ENCODE assay signal across 23 cellular contexts in the genomic region with DNA sequence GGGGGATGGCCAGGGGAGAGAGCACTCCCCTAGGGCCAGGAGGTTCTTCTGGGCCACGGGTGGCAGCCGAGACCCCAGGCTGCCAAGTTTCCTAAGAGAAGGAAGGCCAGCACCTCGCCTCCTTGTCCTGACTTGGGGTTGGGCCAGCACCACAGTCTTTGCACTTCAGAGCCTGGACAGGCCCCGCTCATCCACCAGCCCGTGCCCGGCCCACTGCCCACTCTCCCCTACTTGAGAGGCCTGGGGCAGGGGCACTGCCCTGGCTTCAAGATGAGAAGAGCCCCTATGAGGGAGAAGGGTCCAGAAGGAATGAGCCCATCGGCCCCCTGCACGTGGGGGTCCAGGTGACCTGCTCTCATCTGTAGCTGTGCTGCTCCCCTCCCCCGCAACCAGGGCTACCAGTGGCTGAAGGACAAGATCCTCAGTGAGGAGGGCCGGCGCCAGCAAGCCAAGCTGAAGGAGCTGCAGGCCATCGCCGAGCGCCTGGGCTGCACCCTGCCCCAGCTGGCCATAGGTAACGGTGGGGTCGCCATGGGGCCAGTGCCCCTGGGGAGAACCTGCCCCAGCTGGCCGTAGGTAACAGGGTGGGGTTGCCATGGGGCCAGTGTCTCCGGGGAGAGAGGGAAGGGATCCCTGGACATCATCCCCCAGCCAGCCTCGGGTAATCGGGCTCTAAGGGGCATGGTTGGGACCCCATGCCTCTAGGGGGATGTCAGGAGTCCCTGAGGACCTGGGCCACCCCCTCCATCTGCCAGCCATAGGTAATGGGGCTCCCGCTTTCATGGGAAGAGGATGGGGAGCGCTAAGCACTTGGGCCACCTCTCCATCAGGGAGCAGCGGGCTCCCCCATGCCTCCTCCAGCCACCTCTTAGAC.
"Had no signal": no experiment of that assay in that cellular context is flagged by ENCODE, and none has a peak within 500 bp of the region (broad histone marks: within the 10 kb centered on the region; RNA-seq: fewer than 3 reads in every experiment).

No MANE protein-coding gene starts in this region.

- H3K4me1 ChIP-seq: ascending aorta, parathyroid adenoma had no signal

- DNase-seq: activated effector memory CD4-positive, alpha-beta T cell treated with Interleukin-2 at 50 U/mL for 16 hours; activated naive CD4-positive, alpha-beta T cell treated with anti-CD3 and anti-CD28 coated beads, Interleukin-2, amount 10 ng/mL, durations not matched to agents 7 days and 5 days; activated T-cell treated with anti-CD3 and anti-CD28 coated beads, Interleukin-2, amount 50 U/mL, for 72 hours; brain microvascular endothelial cell; central memory CD4-positive, alpha-beta T cell; effector memory CD8-positive, alpha-beta T cell; foreskin melanocyte; mesendoderm; nucleus accumbens; stimulated activated CD4-positive, alpha-beta T cell treated with anti-CD3 and anti-CD28 coated beads, Interleukin-2, amount 100 ng/mL, for 48 hours; stimulated activated CD8-positive, alpha-beta memory T cell treated with anti-CD3 and anti-CD28 coated beads, Interleukin-4, amount 100 ng/mL, for 48 hours; stimulated activated naive CD4-positive, alpha-beta T cell; T-cell; WERI-Rb-1 had no signal

- H3K27me3 ChIP-seq: ascending aorta, hepatocyte, vagina had no signal

- H3K36me3 ChIP-seq: ascending aorta, brain microvascular endothelial cell, thoracic aorta, vagina had no signal

- H3K27ac ChIP-seq: ascending aorta, brain microvascular endothelial cell, hepatocyte, parathyroid adenoma, thoracic aorta, WERI-Rb-1 had no signal

- H3K9me3 ChIP-seq: ascending aorta, mucosa of descending colon, thoracic aorta, vagina had no signal

- ATAC-seq: activated T-cell treated with anti-CD3 and anti-CD28 coated beads, Interleukin-2, amount 50 U/mL, for 72 hours; effector memory CD8-positive, alpha-beta T cell; esophagus mucosa; mucosa of descending colon; sciatic nerve; T-cell had no signal

- H3K4me3 ChIP-seq: ascending aorta, hepatocyte, mucosa of descending colon, smooth muscle cell, thoracic aorta, vagina had no signal
